ENCODE assay signal across 10 cellular contexts in genomic region chr16:66427871-66428681, GRCh38. TPM values are rescaled to one million over a fixed set of nuclear protein-coding genes. Genes with fewer than 3 reads are reported as not detected.
DNase-seq lines count a peak whose midpoint lies in the region; TF ChIP-seq lines count a peak whose summit lies in the region.
"Had no signal": no experiment of that assay in that cellular context is flagged by ENCODE, and none has a peak within 500 bp of the region (broad histone marks: within the 10 kb centered on the region; RNA-seq: fewer than 3 reads in every experiment).

No MANE protein-coding gene starts in this region.

- peaks cover 71 to 97% (median 90%) of the 10 kb centered on the region in 11 experiments for H3K27me3 ChIP-seq in BLaER1 treated with 17β-estradiol and CSF1 and Interleukin-3, amounts not matched to agents 10 nM and 100 nM

- peak overlapping the region; percentile 67 for H3K4me3 Mint-ChIP-seq in nephron progenitor cell

- H3K4me1 ChIP-seq in BLaER1 treated with 17β-estradiol and CSF1 and Interleukin-3, amounts not matched to agents 10 nM and 100 nM: peaks cover 15 to 21% (median 18%) of the 10 kb centered on the region in 10 experiments; a peak in 17 of 20 replicates

- H4K20me1 ChIP-seq in BLaER1 treated with 17β-estradiol and CSF1 and Interleukin-3, amounts not matched to agents 10 nM and 100 nM: peaks cover 0 to 44% (median 25%) of the 10 kb centered on the region in 11 experiments; a peak in 17 of 22 replicates

- DNase-seq in RPMI7951 (ENCODE audit: low read depth) (peak; percentile 49), fibroblast of mammary gland (ENCODE audit: low read depth) (no peak), nephron progenitor cell (peak; percentile 51), NCI-H187 treated with DMSO at 0.1 percent for 48 hours (lab: John Stamatoyannopoulos, UW) (no peak), NCI-H2081 treated with DMSO at 0.1 percent for 48 hours (lab: John Stamatoyannopoulos, UW) (no peak), kidney glomerular epithelial cell (lab: John Stamatoyannopoulos, UW) (no peak)
- no peak for DNase-seq in activated CD8-positive, alpha-beta memory T cell treated with anti-CD3 and anti-CD28 coated beads for 24 hours
- DNase-seq: NCI-H345 had no signal

- H3K4me3 ChIP-seq in BLaER1 treated with 17β-estradiol and CSF1 and Interleukin-3, amounts not matched to agents 10 nM and 100 nM: peak overlapping the region; percentile 42 to 71 (median 59)
- H3K4me3 ChIP-seq in fibroblast of mammary gland (ENCODE audit: control insufficient read depth, low read depth, low read length): peak overlapping the region; percentile 34

- TF ChIP-seq CTCF in fibroblast of mammary gland (conservative IDR thresholded peaks at IDR 0.05; ENCODE audit: control insufficient read depth, insufficient read depth, low read depth, low read length): no peak
- no peak for TF ChIP-seq CTCF in nephron progenitor cell (IDR thresholded peaks at IDR 0.05)

- peaks cover 91% of the 10 kb centered on the region for H3K27me3 Mint-ChIP-seq in nephron progenitor cell (ENCODE audit: low read depth, poor library complexity)

- H3K27ac ChIP-seq in BLaER1 treated with 17β-estradiol and CSF1 and Interleukin-3, amounts not matched to agents 10 nM and 100 nM: no peak overlapping the region

- peaks cover 32% of the 10 kb centered on the region for H3K4me1 Mint-ChIP-seq in nephron progenitor cell

- H3K9me3 Mint-ChIP-seq in nephron progenitor cell: peaks cover 9% of the 10 kb centered on the region
- H3K9me3 Mint-ChIP-seq: activated T-helper 2 cell treated with anti-CD3 and anti-CD28 coated beads, Interferon-gamma antibody, Interleukin-2, Interleukin-4, amounts not matched to agents 10 μg/mL and 5 μg/mL and 100 μg/mL, durations not matched to agents 14 hours and 24 hours and 36 hours had no signal

- peak overlapping the region; percentile 87 to 99 (median 94) for H3K4me2 ChIP-seq in BLaER1 treated with 17β-estradiol and CSF1 and Interleukin-3, amounts not matched to agents 10 nM and 100 nM

- no peak overlapping the region for H3K27ac Mint-ChIP-seq in nephron progenitor cell
- H3K27ac Mint-ChIP-seq: activated T-helper 2 cell treated with anti-CD3 and anti-CD28 coated beads, Interferon-gamma antibody, Interleukin-2, Interleukin-4, amounts not matched to agents 10 μg/mL and 5 μg/mL and 100 μg/mL, durations not matched to agents 14 hours and 24 hours and 36 hours had no signal

- H3K9me3 ChIP-seq in BLaER1 treated with 17β-estradiol and CSF1 and Interleukin-3, amounts not matched to agents 10 nM and 100 nM (replicated peaks in 1 of 11): 0 out of 22 replicates have a peak, but pooled peaks cover 0 to 8% (median 0%) of the 10 kb centered on the region in 11 experiments

- no peaks in the 10 kb centered on the region for H3K36me3 Mint-ChIP-seq in nephron progenitor cell (ENCODE audit: low read depth)

- peak overlapping the region in 9 of 11 experiments; percentile 0 to 62 (median 50); a peak in 12 of 22 replicates for H3K9ac ChIP-seq in BLaER1 treated with 17β-estradiol and CSF1 and Interleukin-3, amounts not matched to agents 10 nM and 100 nM

- no peaks in the 10 kb centered on the region for H3K36me3 ChIP-seq in BLaER1 treated with 17β-estradiol and CSF1 and Interleukin-3, amounts not matched to agents 10 nM and 100 nM

RNA-seq across cellular contexts. Expression of gene BEAN1, which starts 1.0 kb away (rescaled TPM):
- 0.72 and 1.7 TPM in 2 replicates for total RNA-seq in RPMI7951 (2014; rRNA removed; shearing (Covaris generic))
- total RNA-seq: activated T-helper 2 cell treated with anti-CD3 and anti-CD28 coated beads, Interferon-gamma antibody, Interleukin-2, Interleukin-4, amounts not matched to agents 10 μg/mL and 5 μg/mL and 100 μg/mL, durations not matched to agents 14 hours and 24 hours and 36 hours had no signal

Comparison
In these comparisons a context has a peak if more than half of its experiments do, and no peak if none do; other contexts are left out.
1. DNase-seq: peak in RPMI7951 (single experiment) and nephron progenitor cell (single experiment); none in fibroblast of mammary gland (single experiment), NCI-H187 treated with DMSO at 0.1 percent for 48 hours (single experiment), NCI-H2081 treated with DMSO at 0.1 percent for 48 hours (single experiment), kidney glomerular epithelial cell (single experiment) and activated CD8-positive, alpha-beta memory T cell treated with anti-CD3 and anti-CD28 coated beads for 24 hours (single experiment).